8 cellular contexts compared by ENCODE assay signal in the genomic region with DNA sequence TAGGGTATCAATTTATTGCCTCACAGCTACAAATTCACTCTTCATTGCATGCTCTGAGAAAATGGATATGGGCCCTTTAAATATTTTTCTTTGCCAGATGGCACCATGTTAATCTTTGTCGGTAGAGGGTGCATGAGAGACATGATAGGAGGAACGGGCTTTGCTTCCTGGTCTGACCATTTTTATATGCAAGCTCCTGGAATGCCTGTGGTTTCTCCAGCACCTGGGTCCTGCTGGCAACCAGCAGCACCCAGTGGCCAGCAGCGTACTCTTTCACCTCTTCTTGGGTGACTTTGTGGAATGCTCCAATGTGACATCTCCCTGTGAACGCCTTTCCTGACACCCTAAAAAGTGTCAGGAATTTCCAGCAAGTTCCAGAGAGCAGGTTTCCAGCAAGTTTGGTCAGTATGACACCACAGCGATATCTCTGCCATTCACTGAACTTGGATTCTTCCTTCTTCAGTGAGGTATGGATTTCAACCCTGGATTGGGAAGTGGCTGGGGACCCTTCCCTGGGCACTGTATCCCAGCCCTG.
DNase-seq lines count a peak whose midpoint lies in the region; ATAC-seq and TF ChIP-seq lines count a peak whose summit lies in the region.

No MANE protein-coding gene starts in this region.

- H3K27ac ChIP-seq in heart right ventricle = peak overlapping the region in 5 of 10 donors; percentile 20 to 65 (median 39)
- peak overlapping the region; percentile 56 for H3K27ac ChIP-seq in upper lobe of right lung

- CTCF ChIA-PET in Calu3 (lab: Charles Lee) = interaction anchor here (0.6 to 1.6 kb wide), 5 partner anchors 49 to 1843 kb away, joined by 3 to 11 read pairs (median 5); no protein-coding TSS in a partner anchor

- H3K9me3 Mint-ChIP-seq in Calu3 (ENCODE audit: low read depth, unreplicated experiment) = no peaks in the 10 kb centered on the region

- H3K36me3 ChIP-seq in heart right ventricle (no peaks in the 10 kb centered on the region), upper lobe of right lung (no peaks in the 10 kb centered on the region)

- peak; percentile 99 for ATAC-seq in SK-N-SH treated with all-trans-retinoic acid at 6 μM for 48 hours
- peak; percentile 52 to 91 (median 85) for ATAC-seq in heart right ventricle
- peak; percentile 99 for ATAC-seq in upper lobe of right lung
- no peak for ATAC-seq in HG03135 (IDR thresholded peaks at IDR 0.05; ENCODE audit: unreplicated experiment)
- ATAC-seq in HG02840 (IDR thresholded peaks at IDR 0.05; ENCODE audit: low FRiP score, unreplicated experiment) = no peak
- no peak for ATAC-seq in activated CD4-positive, CD25-positive, alpha-beta regulatory T cell treated with anti-CD3 and anti-CD28 coated beads, Interleukin-2, amount 50 U/mL, for 24 hours

- peak overlapping the region; percentile 11 for H3K4me3 Mint-ChIP-seq in Calu3 (ENCODE audit: low read depth, unreplicated experiment)

- H3K4me1 ChIP-seq in heart right ventricle = peaks cover 0 to 21% (median 5%) of the 10 kb centered on the region in 9 donors
- H3K4me1 ChIP-seq in upper lobe of right lung = no peaks in the 10 kb centered on the region

- no peak overlapping the region for H3K27ac Mint-ChIP-seq in Calu3 (ENCODE audit: unreplicated experiment)

- H3K9me3 ChIP-seq in heart right ventricle (peaks cover 0 to 21% (median 0%) of the 10 kb centered on the region in 11 donors), upper lobe of right lung (no peaks in the 10 kb centered on the region)

- intact Hi-C loops in Calu3 (cut with micrococcal nuclease; ENCODE audit: unreplicated experiment) (loop anchor here (5.0 to 10.0 kb wide), 3 partner anchors 41 to 437 kb away; no protein-coding TSS in a partner anchor), heart right ventricle (cut with DNase I) (loop anchor here in 1 of 10 donors (5.0 kb wide), 1 partner anchor 41 kb away; no protein-coding TSS in a partner anchor), upper lobe of right lung (cut with DNase I) (no loop called here)

- peak; percentile 36 for TF ChIP-seq CTCF in Calu3 (IDR thresholded peaks at IDR 0.05; ENCODE audit: unreplicated experiment)
- peak in 8 of 9 donors; percentile 6 to 59 (median 46) for TF ChIP-seq CTCF in heart right ventricle (IDR thresholded peaks at IDR 0.05)
- peak; percentile 48 for TF ChIP-seq CTCF in upper lobe of right lung (IDR thresholded peaks at IDR 0.05)

- peaks cover 17% of the 10 kb centered on the region for H3K4me1 Mint-ChIP-seq in Calu3 (ENCODE audit: low read depth, unreplicated experiment)

- DNase-seq in Calu3 (peak; percentile 65), Kasumi-1 (lab: John Stamatoyannopoulos, UW) (peak; percentile 69 to 73), heart right ventricle (peak in 1 of 2 donors; percentile 21), upper lobe of right lung (peak; percentile 70)

- no peaks in the 10 kb centered on the region for H3K27me3 Mint-ChIP-seq in Calu3 (ENCODE audit: unreplicated experiment)

- BruUV-seq in Calu3 (replicated peaks; lab: Mats Ljungman, UMichigan) = no TSS peak

- 47 to 49% methylated on average over 5 of the region's 5 CpGs for WGBS in heart right ventricle, 2 donors

- H3K27me3 ChIP-seq in heart right ventricle (no peaks in the 10 kb centered on the region), upper lobe of right lung (no peaks in the 10 kb centered on the region)

- H3K4me3 ChIP-seq in heart right ventricle (peak overlapping the region in 3 of 10 donors; percentile 5 to 45 (median 32)), upper lobe of right lung (peak overlapping the region; percentile 19)

- H3K36me3 Mint-ChIP-seq in Calu3 (ENCODE audit: insufficient read depth, unreplicated experiment) = no peaks in the 10 kb centered on the region

TF ChIP-seq in SK-N-SH treated with all-trans-retinoic acid at 6 μM for 48 hours, 23 proteins besides CTCF, POLR2A, EP300 and RAD21:
- TF ChIP-seq TSHZ2 (CRISPR knock-in tag; IDR thresholded peaks at IDR 0.05) = no peak
- TF ChIP-seq ISL1 (CRISPR knock-in tag; IDR thresholded peaks at IDR 0.05) = 0 out of 2 replicates have a peak, but pooled peaks have one; percentile 8
- TF ChIP-seq POU6F1 (CRISPR knock-in tag; IDR thresholded peaks at IDR 0.05; ENCODE audit: borderline replicate concordance, low read depth) = no peak

Comparison
In these comparisons a context has a peak if more than half of its experiments do, and no peak if none do; other contexts are left out.
1. ATAC-seq: peak in SK-N-SH treated with all-trans-retinoic acid at 6 μM for 48 hours (single experiment), heart right ventricle (8 of 8) and upper lobe of right lung (single experiment); none in HG03135 (single experiment), HG02840 (single experiment) and activated CD4-positive, CD25-positive, alpha-beta regulatory T cell treated with anti-CD3 and anti-CD28 coated beads, Interleukin-2, amount 50 U/mL, for 24 hours (0 of 2).
2. Peak in every context shown above with its lines, with median percentiles within 50 percentile points of each other: CTCF ChIP-seq.